ENCODE assay signal across 8 cellular contexts in genomic region chr2:158457826-158458616, GRCh38. TPM values are rescaled to one million over a fixed set of nuclear protein-coding genes. Genes with fewer than 3 reads are reported as not detected.
DNase-seq lines count a peak whose midpoint lies in the region; ATAC-seq, FAIRE-seq and TF ChIP-seq lines count a peak whose summit lies in the region.

No MANE protein-coding gene starts in this region.

- FAIRE-seq in RCC 7860 (lab: Jason Lieb, UNC): no peak

- TF ChIP-seq CTCF in heart right ventricle (IDR thresholded peaks at IDR 0.05): peak in 7 of 9 donors; percentile 10 to 55 (median 40)
- TF ChIP-seq CTCF in parathyroid adenoma (IDR thresholded peaks at IDR 0.05): peak; percentile 35
- TF ChIP-seq CTCF in uterus (IDR thresholded peaks at IDR 0.05): peak in 3 of 4 experiments; percentile 24 to 50 (median 49)

- peaks cover 5% of the 10 kb centered on the region for H3K36me3 Mint-ChIP-seq in activated naive CD8-positive, alpha-beta T cell treated with anti-CD3 and anti-CD28 coated beads, Interleukin-2, amount 50 U/mL, for 24 hours (ENCODE audit: low read depth)

- 0 to 1% methylated on average over 59 to 61 of the region's 61 CpGs for WGBS in heart right ventricle, 2 donors

- no peaks in the 10 kb centered on the region for H3K36me3 ChIP-seq in heart right ventricle
- no peaks in the 10 kb centered on the region for H3K36me3 ChIP-seq in parathyroid adenoma (ENCODE audit: control insufficient read depth, insufficient read depth, low read length)
- H3K36me3 ChIP-seq in uterus: no peaks in the 10 kb centered on the region

- H3K4me2 ChIP-seq in parathyroid adenoma (ENCODE audit: low read length): peak overlapping the region; percentile 78

- peak overlapping the region; percentile 57 to 97 (median 91) for H3K4me3 ChIP-seq in heart right ventricle
- peak overlapping the region; percentile 82 for H3K4me3 ChIP-seq in parathyroid adenoma (ENCODE audit: low read depth, low read length)
- peak overlapping the region; percentile 57 to 89 for H3K4me3 ChIP-seq in uterus

- H3K4me3 Mint-ChIP-seq in activated naive CD8-positive, alpha-beta T cell treated with anti-CD3 and anti-CD28 coated beads, Interleukin-2, amount 50 U/mL, for 24 hours: peak overlapping the region; percentile 85

- H3K27ac Mint-ChIP-seq in activated naive CD8-positive, alpha-beta T cell treated with anti-CD3 and anti-CD28 coated beads, Interleukin-2, amount 50 U/mL, for 24 hours: peak overlapping the region; percentile 86

- ATAC-seq in GM19438 (IDR thresholded peaks at IDR 0.05; ENCODE audit: low read depth, unreplicated experiment) (peak; percentile 52), HG03521 (IDR thresholded peaks at IDR 0.05; ENCODE audit: unreplicated experiment) (peak; percentile 43), heart right ventricle (peak; percentile 46 to 85 (median 68))
- ATAC-seq in activated naive CD8-positive, alpha-beta T cell treated with anti-CD3 and anti-CD28 coated beads, Interleukin-2, amount 50 U/mL, for 24 hours: peak; percentile 37

- H3K4me1 ChIP-seq in heart right ventricle (peaks cover 0 to 55% (median 36%) of the 10 kb centered on the region in 9 donors), parathyroid adenoma (peaks cover 20% of the 10 kb centered on the region), uterus (no peaks in the 10 kb centered on the region)

- peak overlapping the region; percentile 70 for H3K9ac ChIP-seq in parathyroid adenoma

- H3K79me2 ChIP-seq in parathyroid adenoma: peaks cover 20% of the 10 kb centered on the region

- H3K27me3 ChIP-seq in heart right ventricle (no peaks in the 10 kb centered on the region), parathyroid adenoma (ENCODE audit: control insufficient read depth, insufficient read depth, low read length) (no peaks in the 10 kb centered on the region), uterus (no peaks in the 10 kb centered on the region)

- peak overlapping the region; percentile 96 for H2AFZ ChIP-seq in parathyroid adenoma

- intact Hi-C loops in heart right ventricle (cut with DNase I): loop anchor here (5.0 to 10.0 kb wide), 10 partner anchors 197 to 423 kb away; no protein-coding TSS in a partner anchor
- intact Hi-C loops in uterus (cut with DNase I; ENCODE audit: low total_unique reads): no loop called here

- peaks cover 15% of the 10 kb centered on the region for H3K27me3 Mint-ChIP-seq in activated naive CD8-positive, alpha-beta T cell treated with anti-CD3 and anti-CD28 coated beads, Interleukin-2, amount 50 U/mL, for 24 hours

- DNase-seq in DMS 273 (lab: John Stamatoyannopoulos, UW; ENCODE audit: unreplicated experiment): peak; percentile 91
- peak; percentile 89 for DNase-seq in RCC 7860 (ENCODE audit: low spot score)
- DNase-seq in activated naive CD8-positive, alpha-beta T cell treated with anti-CD3 and anti-CD28 coated beads, Interleukin-2, amount 50 U/mL, for 24 hours: peak; percentile 58
- peak; percentile 66 for DNase-seq in heart right ventricle
- peak; percentile 43 to 52 for DNase-seq in uterus

- H3K27ac ChIP-seq in heart right ventricle (peak overlapping the region; percentile 73 to 98 (median 96)), parathyroid adenoma (peak overlapping the region; percentile 95), uterus (peak overlapping the region; percentile 90)

- TF ChIP-seq POLR2A in uterus (IDR thresholded peaks at IDR 0.05): peak in 1 of 2 donors; percentile 57

- no peaks in the 10 kb centered on the region for H3K9me3 ChIP-seq in heart right ventricle
- no peaks in the 10 kb centered on the region for H3K9me3 ChIP-seq in parathyroid adenoma (ENCODE audit: control insufficient read depth, low read length)
- no peaks in the 10 kb centered on the region for H3K9me3 ChIP-seq in uterus

- H3K9me3 Mint-ChIP-seq in activated naive CD8-positive, alpha-beta T cell treated with anti-CD3 and anti-CD28 coated beads, Interleukin-2, amount 50 U/mL, for 24 hours: no peaks in the 10 kb centered on the region

- H3K4me1 Mint-ChIP-seq in activated naive CD8-positive, alpha-beta T cell treated with anti-CD3 and anti-CD28 coated beads, Interleukin-2, amount 50 U/mL, for 24 hours: peaks cover 25% of the 10 kb centered on the region

RNA-seq across cellular contexts. Expression of gene PKP4, which starts 1.3 kb away (rescaled TPM):
- 10 to 100 TPM; 36.2 to 59.0 (median 48.1) TPM for total RNA-seq in heart right ventricle
- polyA plus RNA-seq in heart right ventricle: 10 to 100 TPM; 17.9 to 19.2 TPM
- 100 to 1,000 TPM in 1 of 4 donors, 10 to 100 TPM in 3; 35.6 to 122 (median 60.6) TPM for total RNA-seq in uterus

RNA-seq across cellular contexts. Expression of gene CCDC148, which starts 1.5 kb away (rescaled TPM):
- 1 to 10 TPM in 3 of 10 donors, under 1 TPM in 7; 0.36 to 1.4 (median 0.68) TPM for total RNA-seq in heart right ventricle
- under 1 TPM; 0.07 to 0.51 TPM for polyA plus RNA-seq in heart right ventricle
- 1 to 10 TPM in 2 of 4 donors, under 1 TPM in 1, not detected in 1; 0.77 to 9.7 (median 3.0) TPM for total RNA-seq in uterus

Comparison
In these comparisons a context has a peak if more than half of its experiments do, and no peak if none do; other contexts are left out.
1. Peak in every context shown above with its lines: DNase-seq, ATAC-seq, H3K4me3 ChIP-seq and H3K27ac ChIP-seq.